10 cellular contexts compared by ENCODE assay signal in genomic region chr9:121359358-121360294, GRCh38. TPM values are rescaled to one million over a fixed set of nuclear protein-coding genes. Genes with fewer than 3 reads are reported as not detected.
DNase-seq lines count a peak whose midpoint lies in the region; ATAC-seq and TF ChIP-seq lines count a peak whose summit lies in the region.
"Had no signal": no experiment of that assay in that cellular context is flagged by ENCODE, and none has a peak within 500 bp of the region (broad histone marks: within the 10 kb centered on the region; RNA-seq: fewer than 3 reads in every experiment).

No MANE protein-coding gene starts in this region.

- H3K27me3 Mint-ChIP-seq in activated CD4-positive, alpha-beta T cell treated with anti-CD3 and anti-CD28 coated beads for 36 hours = no peaks in the 10 kb centered on the region

- no peak overlapping the region for H3K4me3 Mint-ChIP-seq in activated CD4-positive, alpha-beta T cell treated with anti-CD3 and anti-CD28 coated beads for 36 hours

- intact Hi-C loops in activated CD4-positive, alpha-beta T cell treated with anti-CD3 and anti-CD28 coated beads for 36 hours (cut with DNase I, micrococcal nuclease) = no loop called here

- H3K27ac ChIP-seq in SJSA1 (peak overlapping the region; percentile 93), cardiac muscle cell (peak overlapping the region; percentile 83), subcutaneous abdominal adipose tissue (ENCODE audit: low read depth, low read length) (peak overlapping the region; percentile 62)

- H3K9ac ChIP-seq in subcutaneous abdominal adipose tissue (ENCODE audit: low read length in 5 of 5) = no peak overlapping the region

- H3K4me1 Mint-ChIP-seq in activated CD4-positive, alpha-beta T cell treated with anti-CD3 and anti-CD28 coated beads for 36 hours = peaks cover 47% of the 10 kb centered on the region

- H3K4me1 ChIP-seq in SJSA1 (replicated peaks) = peaks cover 81% of the 10 kb centered on the region
- H3K4me1 ChIP-seq in cardiac muscle cell (ENCODE audit: low read depth) = peaks cover 40% of the 10 kb centered on the region
- H3K4me1 ChIP-seq in subcutaneous abdominal adipose tissue (ENCODE audit: control insufficient read depth in 5 of 5, insufficient read depth in 5 of 5, low read length in 5 of 5) = peaks cover 12 to 81% (median 63%) of the 10 kb centered on the region in 5 donors

- no peak for DNase-seq in activated CD4-positive, alpha-beta T cell treated with anti-CD3 and anti-CD28 coated beads for 36 hours
- no peak for DNase-seq in activated CD4-positive, alpha-beta T cell treated with anti-CD3 and anti-CD28 coated beads for 4 hours
- no peak for DNase-seq in SJSA1 (ENCODE audit: low read depth in 1 of 2, low spot score in 2 of 2)
- DNase-seq in cardiac muscle cell (ENCODE audit: low read depth in 1 of 2, low spot score in 1 of 2) = peak in 1 of 2 donors; percentile 44
- DNase-seq in ecto neural progenitor cell (ENCODE audit: low spot score) = no peak
- DNase-seq in C1 segment of cervical spinal cord (lab: John Stamatoyannopoulos, UW) = no peak
- DNase-seq: retina had no signal

- POLR2A ChIA-PET in activated CD4-positive, alpha-beta T cell treated with anti-CD3 and anti-CD28 coated beads for 36 hours (lab: Charles Lee) = interaction anchor here (1.1 kb wide), 1 partner anchor 10 kb away, joined by 3 read pairs; no protein-coding TSS in a partner anchor

- TF ChIP-seq CTCF in cardiac muscle cell (IDR thresholded peaks at IDR 0.05; ENCODE audit: low read depth, low read length) = no peak

- CTCF ChIA-PET in activated CD4-positive, alpha-beta T cell treated with anti-CD3 and anti-CD28 coated beads for 36 hours (lab: Charles Lee) = interaction anchor here (0.6 to 1.7 kb wide), 2 partner anchors 9 to 40 kb away, joined by 3 to 5 read pairs; no protein-coding TSS in a partner anchor

- no peak overlapping the region for H3K4me3 ChIP-seq in SJSA1
- no peak overlapping the region for H3K4me3 ChIP-seq in cardiac muscle cell
- no peak overlapping the region for H3K4me3 ChIP-seq in subcutaneous abdominal adipose tissue (ENCODE audit: low read depth in 1 of 5, low read length in 5 of 5)

- peaks cover 36% of the 10 kb centered on the region for H3K36me3 ChIP-seq in SJSA1
- H3K36me3 ChIP-seq in cardiac muscle cell = no peaks in the 10 kb centered on the region
- peaks cover 4 to 18% (median 10%) of the 10 kb centered on the region in 5 donors for H3K36me3 ChIP-seq in subcutaneous abdominal adipose tissue (ENCODE audit: control insufficient read depth in 5 of 5, insufficient read depth in 5 of 5, low read length in 5 of 5)

- no peaks in the 10 kb centered on the region for H3K9me3 ChIP-seq in SJSA1 (replicated peaks)
- H3K9me3 ChIP-seq in cardiac muscle cell (ENCODE audit: low read depth) = no peaks in the 10 kb centered on the region
- H3K9me3 ChIP-seq in subcutaneous abdominal adipose tissue (ENCODE audit: control insufficient read depth in 5 of 5, low read length in 5 of 5) = no peaks in the 10 kb centered on the region

- H3K9me3 Mint-ChIP-seq in activated CD4-positive, alpha-beta T cell treated with anti-CD3 and anti-CD28 coated beads for 36 hours (ENCODE audit: low read depth) = no peaks in the 10 kb centered on the region
- H3K9me3 Mint-ChIP-seq: activated T-helper 2 cell treated with anti-CD3 and anti-CD28 coated beads, Interferon-gamma antibody, Interleukin-2, Interleukin-4, amounts not matched to agents 10 μg/mL and 5 μg/mL and 100 μg/mL, durations not matched to agents 14 hours and 24 hours and 36 hours had no signal

- peaks cover 3% of the 10 kb centered on the region for H3K36me3 Mint-ChIP-seq in activated CD4-positive, alpha-beta T cell treated with anti-CD3 and anti-CD28 coated beads for 36 hours (ENCODE audit: low read depth)

- no peak for ATAC-seq in activated CD4-positive, alpha-beta T cell treated with anti-CD3 and anti-CD28 coated beads for 36 hours
- no peak for ATAC-seq in HG03378 (IDR thresholded peaks at IDR 0.05; ENCODE audit: unreplicated experiment)

- H3K27me3 ChIP-seq in SJSA1 (replicated peaks) (no peaks in the 10 kb centered on the region), cardiac muscle cell (no peaks in the 10 kb centered on the region), subcutaneous abdominal adipose tissue (ENCODE audit: control insufficient read depth in 5 of 5, insufficient read depth in 4 of 5, low read length in 5 of 5) (no peaks in the 10 kb centered on the region)

- H3K27ac Mint-ChIP-seq in activated CD4-positive, alpha-beta T cell treated with anti-CD3 and anti-CD28 coated beads for 36 hours = peak overlapping the region; percentile 64

RNA-seq across cellular contexts. Expression of gene STOM, which starts 10.4 kb away (rescaled TPM):
- total RNA-seq in activated CD4-positive, alpha-beta T cell treated with anti-CD3 and anti-CD28 coated beads for 36 hours = 10 to 100 TPM; 34.7 to 44.5 TPM
- total RNA-seq in SJSA1 (2014; rRNA removed; shearing (Covaris generic)) = 192 and 200 TPM in 2 replicates
- 11.2 and 13.6 TPM in 2 replicates for total RNA-seq in cardiac muscle cell
- 11.7 and 19.5 TPM in 2 replicates for polyA plus RNA-seq in cardiac muscle cell
